9 cellular contexts compared by ENCODE assay signal in genomic region chr9:137000177-137000930, GRCh38. TPM values are rescaled to one million over a fixed set of nuclear protein-coding genes. Genes with fewer than 3 reads are reported as not detected.
DNase-seq lines count a peak whose midpoint lies in the region; ATAC-seq and TF ChIP-seq lines count a peak whose summit lies in the region.
"Had no signal": no experiment of that assay in that cellular context is flagged by ENCODE, and none has a peak within 500 bp of the region (broad histone marks: within the 10 kb centered on the region; RNA-seq: fewer than 3 reads in every experiment).

No MANE protein-coding gene starts in this region.

- peaks cover 31% of the 10 kb centered on the region for H3K27me3 ChIP-seq in left ventricle myocardium inferior (ENCODE audit: low read depth)

- H3K4me3 Mint-ChIP-seq in natural killer cell = peak overlapping the region; percentile 84

- H3K36me3 ChIP-seq in left ventricle myocardium inferior = no peaks in the 10 kb centered on the region

- intact Hi-C loops in natural killer cell (cut with micrococcal nuclease) = loop anchor here (1.0 kb wide), 1 partner anchor 40 kb away; no protein-coding TSS in a partner anchor
- intact Hi-C loops in left ventricle myocardium inferior (cut with micrococcal nuclease) = no loop called here

- H3K9me3 Mint-ChIP-seq in natural killer cell = no peaks in the 10 kb centered on the region

- DNase-seq in AG08396 (ENCODE audit: low spot score) (peak; percentile 85), natural killer cell (peak; percentile 56), left ventricle myocardium inferior (no peak), glomerular visceral epithelial cell (ENCODE audit: extremely low spot score) (no peak), HuH-7 (ENCODE audit: low spot score) (no peak)
- peak; percentile 56 for DNase-seq in activated CD4-positive, CD25-positive, alpha-beta regulatory T cell treated with anti-CD3 and anti-CD28 coated beads, Interleukin-2, amount 50 U/mL, for 72 hours

- H3K4me1 Mint-ChIP-seq in natural killer cell = peaks cover 32 to 54% of the 10 kb centered on the region in 2 donors

- H3K36me3 Mint-ChIP-seq in natural killer cell = no peaks in the 10 kb centered on the region

- peak overlapping the region; percentile 97 to 99 for H3K27ac Mint-ChIP-seq in natural killer cell

- peaks cover 6% of the 10 kb centered on the region for H3K9me3 ChIP-seq in left ventricle myocardium inferior (replicated peaks)

- H3K27ac ChIP-seq in left ventricle myocardium inferior (replicated peaks) = no peak overlapping the region

- no peak overlapping the region for H3K4me3 ChIP-seq in left ventricle myocardium inferior

- peak; percentile 72 for ATAC-seq in GM18870 (IDR thresholded peaks at IDR 0.05; ENCODE audit: unreplicated experiment)
- peak; percentile 51 for ATAC-seq in HG03139 (IDR thresholded peaks at IDR 0.05; ENCODE audit: unreplicated experiment)
- peak; percentile 35 to 63 (median 44) for ATAC-seq in natural killer cell

- no peaks in the 10 kb centered on the region for H3K27me3 Mint-ChIP-seq in natural killer cell (ENCODE audit: low read depth in 2 of 2)

- peaks cover 28% of the 10 kb centered on the region for H3K4me1 ChIP-seq in left ventricle myocardium inferior

- no peak for TF ChIP-seq CTCF in natural killer cell (IDR thresholded peaks at IDR 0.05)
- TF ChIP-seq CTCF in left ventricle myocardium inferior (IDR thresholded peaks at IDR 0.05; ENCODE audit: borderline replicate concordance) = no peak

RNA-seq across cellular contexts. Expression of gene CLIC3, which starts 4.0 kb away (rescaled TPM):
- 100 to 1,000 TPM; 144 to 286 (median 161) TPM for total RNA-seq in natural killer cell
- total RNA-seq in left ventricle myocardium inferior = 1.6 TPM
- total RNA-seq: dermis microvascular lymphatic vessel endothelial cell had no signal

RNA-seq across cellular contexts. Expression of gene PAXX, which starts 8.1 kb away (rescaled TPM):
- total RNA-seq in natural killer cell (100 to 1,000 TPM; 161 to 188 (median 161) TPM), left ventricle myocardium inferior (19.8 TPM)

RNA-seq across cellular contexts. Expression of gene LCNL1, which starts 17.6 kb away (rescaled TPM):
- total RNA-seq in natural killer cell = 1 to 10 TPM; 4.9 to 8.4 (median 8.2) TPM
- total RNA-seq in left ventricle myocardium inferior = 11.7 TPM
- total RNA-seq: dermis microvascular lymphatic vessel endothelial cell had no signal

RNA-seq across cellular contexts. Expression of gene PTGDS, which starts 23.1 kb away (rescaled TPM):
- 100 to 1,000 TPM; 157 to 361 (median 296) TPM for total RNA-seq in natural killer cell
- 3,579 TPM for total RNA-seq in left ventricle myocardium inferior

RNA-seq across cellular contexts. Expression of gene ABCA2, which starts 27.7 kb away (rescaled TPM):
- total RNA-seq in natural killer cell = 100 to 1,000 TPM; 356 to 416 (median 357) TPM
- total RNA-seq in left ventricle myocardium inferior = 29.9 TPM

Comparison
In these comparisons a context has a peak if more than half of its experiments do, and no peak if none do; other contexts are left out.
1. DNase-seq: peak in AG08396 (single experiment), activated CD4-positive, CD25-positive, alpha-beta regulatory T cell treated with anti-CD3 and anti-CD28 coated beads, Interleukin-2, amount 50 U/mL, for 72 hours (single experiment) and natural killer cell (single experiment); none in left ventricle myocardium inferior (single experiment), glomerular visceral epithelial cell (single experiment) and HuH-7 (single experiment).
2. RNA of gene CLIC3, which starts 4.0 kb away (total RNA-seq): 144 to 286 TPM in natural killer cell; 1.6 TPM in left ventricle myocardium inferior (single experiment); every median in the first group is over 10 times any median in the second.
3. Peak in every context shown above with its lines, with median percentiles within 50 percentile points of each other: ATAC-seq.